ENCODE assay signal across 8 cellular contexts in the genomic region with DNA sequence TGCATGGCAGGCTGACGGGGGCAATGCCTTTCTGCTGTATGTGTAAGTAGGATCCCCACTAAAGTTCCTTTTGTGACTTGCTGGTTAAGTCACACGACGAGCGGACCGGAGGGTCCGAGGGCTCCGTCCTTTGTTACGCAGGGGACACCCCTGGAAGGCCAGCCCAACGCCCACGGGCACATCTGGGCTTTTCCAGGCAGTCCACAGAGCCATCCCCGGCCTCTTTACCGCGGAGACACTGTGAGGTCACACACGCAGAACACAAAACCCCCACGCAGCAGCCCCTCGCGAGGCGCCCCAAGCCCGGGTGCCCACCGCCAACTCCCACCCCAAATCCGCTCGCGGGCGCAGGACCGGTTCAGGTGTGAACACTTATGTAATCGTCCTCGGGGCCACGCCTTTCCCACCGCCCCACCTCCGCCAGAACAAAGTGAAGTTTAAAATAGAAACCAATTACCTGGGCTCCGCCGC.
DNase-seq lines count a peak whose midpoint lies in the region; ATAC-seq lines count a peak whose summit lies in the region.

No MANE protein-coding gene starts in this region.

- peak; percentile 20 to 86 (median 78) for DNase-seq in NCI-H1417 (lab: John Stamatoyannopoulos, UW)
- no peak for DNase-seq in NCI-H1417 treated with DMSO at 0.1 percent for 48 hours (lab: John Stamatoyannopoulos, UW)
- DNase-seq in NCI-H774 (lab: John Stamatoyannopoulos, UW) = peak; percentile 11
- DNase-seq in adipocyte (ENCODE audit: low read depth) = peak; percentile 65
- DNase-seq in hepatic stellate cell (ENCODE audit: low spot score) = peak; percentile 49
- DNase-seq in skeletal muscle cell (ENCODE audit: low read depth) = no peak
- no peak for DNase-seq in NCI-H1694 (lab: John Stamatoyannopoulos, UW)

- peak overlapping the region; percentile 91 for H3K4me3 ChIP-seq in adipocyte (ENCODE audit: low read length)
- peak overlapping the region; percentile 64 for H3K4me3 ChIP-seq in skeletal muscle cell (ENCODE audit: low read depth, low read length)

- no peak for ATAC-seq in HG02852 (IDR thresholded peaks at IDR 0.05; ENCODE audit: unreplicated experiment)

- no peaks in the 10 kb centered on the region for H3K36me3 ChIP-seq in adipocyte (ENCODE audit: control insufficient read depth, insufficient read depth, low read length, severe bottlenecking)

- H3K9ac ChIP-seq in adipocyte (ENCODE audit: low read length) = peak overlapping the region; percentile 82

- no peaks in the 10 kb centered on the region for H3K9me3 ChIP-seq in adipocyte (ENCODE audit: control insufficient read depth, low read length)

- H3K4me1 ChIP-seq in adipocyte (ENCODE audit: control insufficient read depth, insufficient read depth, low read length) = peaks cover 24% of the 10 kb centered on the region

- H3K27me3 ChIP-seq in adipocyte (replicated peaks; ENCODE audit: control insufficient read depth, insufficient read depth, low read length) = no peaks in the 10 kb centered on the region

Comparison
In these comparisons a context has a peak if more than half of its experiments do, and no peak if none do; other contexts are left out.
1. DNase-seq: peak in NCI-H1417 (3 of 3), NCI-H774 (single experiment), adipocyte (single experiment) and hepatic stellate cell (single experiment); none in NCI-H1417 treated with DMSO at 0.1 percent for 48 hours (single experiment), skeletal muscle cell (single experiment) and NCI-H1694 (single experiment).